In the genomic region with DNA sequence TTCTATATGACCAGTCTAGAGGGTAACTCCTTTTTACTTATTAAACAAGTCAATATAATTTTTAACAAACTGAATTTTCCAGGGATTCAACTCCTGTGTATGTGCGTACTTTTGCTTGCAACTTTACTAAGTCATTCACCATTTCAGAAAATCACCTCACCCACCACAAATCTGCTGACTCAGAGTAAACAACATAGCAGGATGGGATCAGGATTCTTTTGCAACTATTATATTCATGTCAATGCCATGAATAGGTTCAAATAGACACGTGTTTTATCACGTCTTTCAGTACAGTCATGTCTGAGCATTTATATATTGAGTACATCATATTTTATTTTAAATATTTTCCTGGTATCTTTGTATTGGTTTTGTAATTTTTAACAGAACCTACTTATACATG, we compare ENCODE assay signal across 2 cellular contexts.
TF ChIP-seq lines count a peak whose summit lies in the region.

No MANE protein-coding gene starts in this region.

TF ChIP-seq in IMR-90, 13 proteins besides CTCF, POLR2A, EP300 and RAD21:
- TF ChIP-seq RCOR1 (IDR thresholded peaks at IDR 0.05; ENCODE audit: insufficient replicate concordance, low read length) (no peak), MAZ (IDR thresholded peaks at IDR 0.05; ENCODE audit: borderline replicate concordance, low read depth, low read length) (no peak), MAFK (IDR thresholded peaks at IDR 0.05; ENCODE audit: low read depth, low read length) (peak; percentile 95)

TF ChIP-seq in K562, 482 proteins besides CTCF, POLR2A, EP300 and RAD21:
- TF ChIP-seq NFE2 (IDR thresholded peaks at IDR 0.05; ENCODE audit: low read depth) (peak; percentile 80), ATF1 (CRISPR knock-in tag; IDR thresholded peaks at IDR 0.05) (no peak), ATF1 (tag; IDR thresholded peaks at IDR 0.05) (no peak), CBFA2T2 (conservative IDR thresholded peaks at IDR 0.05) (no peak), RB1 (IDR thresholded peaks at IDR 0.05; ENCODE audit: low read depth) (no peak), BACH1 (tag; IDR thresholded peaks at IDR 0.05) (peak; percentile 37; the same call in 1 of the 2 replicates), C11orf30 (IDR thresholded peaks at IDR 0.05; ENCODE audit: low read depth) (peak; percentile 97), ESRRB (CRISPR knock-in tag; IDR thresholded peaks at IDR 0.05; ENCODE audit: borderline replicate concordance) (no peak), CAMTA2 (CRISPR knock-in tag; conservative IDR thresholded peaks at IDR 0.05) (no peak), ZNF217 (CRISPR knock-in tag; IDR thresholded peaks at IDR 0.05) (no peak), JUND (IDR thresholded peaks at IDR 0.05; ENCODE audit: borderline replicate concordance, low read depth, low read length) (peak; percentile 6; the same call in 1 of the 2 replicates), JUND (tag; IDR thresholded peaks at IDR 0.05; ENCODE audit: borderline replicate concordance, low read depth, low read length) (no peak), SREBF1 (IDR thresholded peaks at IDR 0.05; ENCODE audit: borderline replicate concordance, low read depth, low read length) (no peak), ATF6 (CRISPR knock-in tag; IDR thresholded peaks at IDR 0.05) (no peak), POU5F1 (IDR thresholded peaks at IDR 0.05; ENCODE audit: borderline replicate concordance, low read depth, low read length, partially characterized antibody) (no peak), WHSC1 (IDR thresholded peaks at IDR 0.05; ENCODE audit: low read length) (no peak), ZNF445 (CRISPR knock-in tag; IDR thresholded peaks at IDR 0.05; ENCODE audit: low read depth) (no peak), SP2 (IDR thresholded peaks at IDR 0.05; ENCODE audit: extremely low read depth, low read depth, low read length, poor library complexity, severe bottlenecking) (no peak), NR2F6 (CRISPR knock-in tag; IDR thresholded peaks at IDR 0.05) (no peak), JUN (IDR thresholded peaks at IDR 0.05; ENCODE audit: borderline replicate concordance, low read depth, low read length) (0 out of 2 replicates have a peak, but pooled peaks have one; percentile 21), JUN (CRISPR knock-in tag; IDR thresholded peaks at IDR 0.05; ENCODE audit: borderline replicate concordance) (no peak), FOXA3 (CRISPR knock-in tag; conservative IDR thresholded peaks at IDR 0.05 in 1 of 2, IDR thresholded peaks at IDR 0.05 in 1 of 2) (peak in 1 of 2 experiments; percentile 68; a peak in 2 of 4 replicates), ZNF431 (CRISPR knock-in tag; IDR thresholded peaks at IDR 0.05) (no peak), ZNF41 (CRISPR knock-in tag; conservative IDR thresholded peaks at IDR 0.05) (no peak), FOSL1 (tag; conservative IDR thresholded peaks at IDR 0.05) (no peak), RFX1 (IDR thresholded peaks at IDR 0.05) (no peak), MAFG (tag; conservative IDR thresholded peaks at IDR 0.05) (peak; percentile 95), PHB2 (IDR thresholded peaks at IDR 0.05; ENCODE audit: low read depth) (no peak), ZNF316 (IDR thresholded peaks at IDR 0.05) (peak; percentile 98), DDX20 (tag; IDR thresholded peaks at IDR 0.05; ENCODE audit: low read depth) (no peak), CC2D1A (IDR thresholded peaks at IDR 0.05) (no peak), NFXL1 (CRISPR knock-in tag; IDR thresholded peaks at IDR 0.05) (no peak), POLR2AphosphoS2 (IDR thresholded peaks at IDR 0.05; ENCODE audit: low read length) (no peak), MAFF (IDR thresholded peaks at IDR 0.05; ENCODE audit: low read length) (peak; percentile 98), SNIP1 (IDR thresholded peaks at IDR 0.05; ENCODE audit: low read depth) (no peak), ZNF717 (CRISPR knock-in tag; IDR thresholded peaks at IDR 0.05) (no peak), MLX (CRISPR knock-in tag; conservative IDR thresholded peaks at IDR 0.05) (no peak), ZNF76 (CRISPR knock-in tag; IDR thresholded peaks at IDR 0.05; ENCODE audit: borderline replicate concordance) (no peak), HNRNPUL1 (IDR thresholded peaks at IDR 0.05; ENCODE audit: low read length) (no peak), EGR1 (conservative IDR thresholded peaks at IDR 0.05) (no peak), MAFK (IDR thresholded peaks at IDR 0.05; ENCODE audit: low read length) (peak; percentile 98)
- TF ChIP-seq, protein P1, sequence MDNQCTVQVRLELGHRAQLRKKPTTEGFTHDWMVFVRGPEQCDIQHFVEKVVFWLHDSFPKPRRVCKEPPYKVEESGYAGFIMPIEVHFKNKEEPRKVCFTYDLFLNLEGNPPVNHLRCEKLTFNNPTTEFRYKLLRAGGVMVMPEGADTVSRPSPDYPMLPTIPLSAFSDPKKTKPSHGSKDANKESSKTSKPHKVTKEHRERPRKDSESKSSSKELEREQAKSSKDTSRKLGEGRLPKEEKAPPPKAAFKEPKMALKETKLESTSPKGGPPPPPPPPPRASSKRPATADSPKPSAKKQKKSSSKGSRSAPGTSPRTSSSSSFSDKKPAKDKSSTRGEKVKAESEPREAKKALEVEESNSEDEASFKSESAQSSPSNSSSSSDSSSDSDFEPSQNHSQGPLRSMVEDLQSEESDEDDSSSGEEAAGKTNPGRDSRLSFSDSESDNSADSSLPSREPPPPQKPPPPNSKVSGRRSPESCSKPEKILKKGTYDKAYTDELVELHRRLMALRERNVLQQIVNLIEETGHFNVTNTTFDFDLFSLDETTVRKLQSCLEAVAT (IDR thresholded peaks at IDR 0.05) = no peak
- TF ChIP-seq, protein P2, sequence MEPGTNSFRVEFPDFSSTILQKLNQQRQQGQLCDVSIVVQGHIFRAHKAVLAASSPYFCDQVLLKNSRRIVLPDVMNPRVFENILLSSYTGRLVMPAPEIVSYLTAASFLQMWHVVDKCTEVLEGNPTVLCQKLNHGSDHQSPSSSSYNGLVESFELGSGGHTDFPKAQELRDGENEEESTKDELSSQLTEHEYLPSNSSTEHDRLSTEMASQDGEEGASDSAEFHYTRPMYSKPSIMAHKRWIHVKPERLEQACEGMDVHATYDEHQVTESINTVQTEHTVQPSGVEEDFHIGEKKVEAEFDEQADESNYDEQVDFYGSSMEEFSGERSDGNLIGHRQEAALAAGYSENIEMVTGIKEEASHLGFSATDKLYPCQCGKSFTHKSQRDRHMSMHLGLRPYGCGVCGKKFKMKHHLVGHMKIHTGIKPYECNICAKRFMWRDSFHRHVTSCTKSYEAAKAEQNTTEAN (CRISPR knock-in tag; IDR thresholded peaks at IDR 0.05) = no peak
- TF ChIP-seq, protein P3, sequence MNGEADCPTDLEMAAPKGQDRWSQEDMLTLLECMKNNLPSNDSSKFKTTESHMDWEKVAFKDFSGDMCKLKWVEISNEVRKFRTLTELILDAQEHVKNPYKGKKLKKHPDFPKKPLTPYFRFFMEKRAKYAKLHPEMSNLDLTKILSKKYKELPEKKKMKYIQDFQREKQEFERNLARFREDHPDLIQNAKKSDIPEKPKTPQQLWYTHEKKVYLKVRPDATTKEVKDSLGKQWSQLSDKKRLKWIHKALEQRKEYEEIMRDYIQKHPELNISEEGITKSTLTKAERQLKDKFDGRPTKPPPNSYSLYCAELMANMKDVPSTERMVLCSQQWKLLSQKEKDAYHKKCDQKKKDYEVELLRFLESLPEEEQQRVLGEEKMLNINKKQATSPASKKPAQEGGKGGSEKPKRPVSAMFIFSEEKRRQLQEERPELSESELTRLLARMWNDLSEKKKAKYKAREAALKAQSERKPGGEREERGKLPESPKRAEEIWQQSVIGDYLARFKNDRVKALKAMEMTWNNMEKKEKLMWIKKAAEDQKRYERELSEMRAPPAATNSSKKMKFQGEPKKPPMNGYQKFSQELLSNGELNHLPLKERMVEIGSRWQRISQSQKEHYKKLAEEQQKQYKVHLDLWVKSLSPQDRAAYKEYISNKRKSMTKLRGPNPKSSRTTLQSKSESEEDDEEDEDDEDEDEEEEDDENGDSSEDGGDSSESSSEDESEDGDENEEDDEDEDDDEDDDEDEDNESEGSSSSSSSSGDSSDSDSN (IDR thresholded peaks at IDR 0.05; ENCODE audit: borderline replicate concordance in 1 of 2, low read depth in 2 of 2, low read length in 2 of 2) = no peak
